ENCODE assay signal across 16 cellular contexts in genomic region chr13:77724092-77724491, GRCh38. TPM values are rescaled to one million over a fixed set of nuclear protein-coding genes. Genes with fewer than 3 reads are reported as not detected.
DNase-seq lines count a peak whose midpoint lies in the region; ATAC-seq lines count a peak whose summit lies in the region.
"Had no signal": no experiment of that assay in that cellular context is flagged by ENCODE, and none has a peak within 500 bp of the region (broad histone marks: within the 10 kb centered on the region; RNA-seq: fewer than 3 reads in every experiment).

No MANE protein-coding gene starts in this region.

- peaks cover 26% of the 10 kb centered on the region for H3K36me3 ChIP-seq in CD4-positive, CD25-positive, alpha-beta regulatory T cell (ENCODE audit: control insufficient read depth, insufficient read depth, low read length)
- no peaks in the 10 kb centered on the region for H3K36me3 ChIP-seq in SJCRH30

- peaks cover 0 to 2% (median 0%) of the 10 kb centered on the region in 7 donors for H3K9me3 Mint-ChIP-seq in CD4-positive, CD25-positive, alpha-beta regulatory T cell

- no peak overlapping the region for H3K4me3 ChIP-seq in CD4-positive, CD25-positive, alpha-beta regulatory T cell (ENCODE audit: low read depth, low read length)
- no peak overlapping the region for H3K4me3 ChIP-seq in SJCRH30
- H3K4me3 ChIP-seq: mucosa of descending colon had no signal

- H3K4me3 Mint-ChIP-seq in CD4-positive, CD25-positive, alpha-beta regulatory T cell, result no peak overlapping the region

- no peaks in the 10 kb centered on the region for H3K9me3 ChIP-seq in CD4-positive, CD25-positive, alpha-beta regulatory T cell (ENCODE audit: control insufficient read depth in 2 of 2, low read length in 2 of 2)
- H3K9me3 ChIP-seq in SJCRH30 (replicated peaks), result no peaks in the 10 kb centered on the region
- H3K9me3 ChIP-seq: mucosa of descending colon had no signal

- no peak for DNase-seq in CD4-positive, CD25-positive, alpha-beta regulatory T cell
- DNase-seq in SJCRH30 (no peak), NOMO-1 (lab: John Stamatoyannopoulos, UW; ENCODE audit: unreplicated experiment in 2 of 2) (no peak), NCI-H345 treated with DMSO at 0.1 percent for 48 hours (lab: John Stamatoyannopoulos, UW; ENCODE audit: unreplicated experiment) (no peak), NCI-H526 (lab: John Stamatoyannopoulos, UW) (no peak)
- DNase-seq: anterior cingulate cortex; DMS79 treated with DMSO at 0.1 percent for 48 hours; foreskin fibroblast; mucosa of descending colon; NCI-H2227 treated with DMSO at 0.1 percent for 48 hours; stimulated activated CD8-positive, alpha-beta memory T cell treated with anti-CD3 and anti-CD28 coated beads, Interleukin-4, amount 100 ng/mL, for 48 hours; T-helper 9 cell had no signal

- H3K27ac ChIP-seq in CD4-positive, CD25-positive, alpha-beta regulatory T cell (ENCODE audit: insufficient read depth, low read length, poor library complexity, severe bottlenecking), result no peak overlapping the region
- no peak overlapping the region for H3K27ac ChIP-seq in SJCRH30

- ATAC-seq in CD4-positive, CD25-positive, alpha-beta regulatory T cell (ENCODE audit: low read depth in 2 of 2), result no peak
- peak; percentile 39 for ATAC-seq in GM18858 (IDR thresholded peaks at IDR 0.05; ENCODE audit: unreplicated experiment)
- ATAC-seq in HG02588 (IDR thresholded peaks at IDR 0.05; ENCODE audit: unreplicated experiment), result peak; percentile 41
- ATAC-seq in HG03442 (IDR thresholded peaks at IDR 0.05; ENCODE audit: unreplicated experiment), result peak; percentile 81
- ATAC-seq: mucosa of descending colon had no signal

- H3K27me3 Mint-ChIP-seq in CD4-positive, CD25-positive, alpha-beta regulatory T cell, result no peaks in the 10 kb centered on the region

- no peaks in the 10 kb centered on the region for H3K27me3 ChIP-seq in CD4-positive, CD25-positive, alpha-beta regulatory T cell (ENCODE audit: control insufficient read depth, insufficient read depth, low read length)
- H3K27me3 ChIP-seq in SJCRH30, result no peaks in the 10 kb centered on the region

- H3K36me3 Mint-ChIP-seq in CD4-positive, CD25-positive, alpha-beta regulatory T cell, result peaks cover 58% of the 10 kb centered on the region

- H3K4me1 ChIP-seq in CD4-positive, CD25-positive, alpha-beta regulatory T cell (ENCODE audit: control insufficient read depth, insufficient read depth, low read length, poor library complexity, severe bottlenecking), result no peaks in the 10 kb centered on the region
- H3K4me1 ChIP-seq in SJCRH30, result peaks cover 12% of the 10 kb centered on the region

- peak overlapping the region in 2 of 3 donors; percentile 8 to 65 for H3K27ac Mint-ChIP-seq in CD4-positive, CD25-positive, alpha-beta regulatory T cell

- peaks cover 21 to 63% (median 30%) of the 10 kb centered on the region in 4 donors for H3K4me1 Mint-ChIP-seq in CD4-positive, CD25-positive, alpha-beta regulatory T cell

RNA-seq across cellular contexts. Expression of gene SLAIN1, which starts 26.6 kb away (rescaled TPM):
- 27.7 TPM for total RNA-seq in CD4-positive, CD25-positive, alpha-beta regulatory T cell
- polyA plus RNA-seq in CD4-positive, CD25-positive, alpha-beta regulatory T cell, result 10 to 100 TPM; 22.0 to 42.0 (median 25.0) TPM
- 2.6 and 4.7 TPM in 2 replicates for total RNA-seq in SJCRH30 (2014; rRNA removed; shearing (Covaris generic))
- total RNA-seq: RPMI7951 had no signal

Comparison
In these comparisons a context has a peak if more than half of its experiments do, and no peak if none do; other contexts are left out.
1. ATAC-seq: peak in GM18858 (single experiment), HG02588 (single experiment) and HG03442 (single experiment); none in CD4-positive, CD25-positive, alpha-beta regulatory T cell (0 of 2).